ENCODE assay signal across 38 cellular contexts in the genomic region with DNA sequence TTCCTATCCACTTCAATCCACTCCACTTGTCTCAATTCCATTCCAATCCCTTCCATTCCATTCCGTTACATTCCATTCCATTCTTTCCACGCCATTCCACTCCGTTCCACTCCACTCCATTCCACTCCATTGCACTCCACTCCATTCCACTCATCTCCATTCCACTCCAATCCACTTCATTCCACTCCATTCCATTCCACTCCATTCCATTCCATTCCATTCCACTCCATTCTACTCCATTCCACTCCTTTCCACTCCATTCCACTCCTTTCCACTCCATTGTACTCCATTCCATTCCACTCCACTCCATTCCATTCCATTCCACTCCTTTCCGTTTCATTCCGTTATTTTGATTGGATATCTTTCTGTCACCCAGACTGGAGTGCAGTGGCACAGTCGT.
"Had no signal": no experiment of that assay in that cellular context is flagged by ENCODE, and none has a peak within 500 bp of the region (broad histone marks: within the 10 kb centered on the region; RNA-seq: fewer than 3 reads in every experiment).

No MANE protein-coding gene starts in this region.

- H3K4me1 Mint-ChIP-seq: activated naive CD4-positive, alpha-beta T cell treated with anti-CD3 and anti-CD28 coated beads, Interleukin-2, amount 10 ng/mL, durations not matched to agents 7 days and 5 days; activated naive CD4-positive, alpha-beta T cell treated with anti-CD3 and anti-CD28 coated beads, Interleukin-2, amount 50 U/mL, for 24 hours; activated naive CD8-positive, alpha-beta T cell treated with anti-CD3 and anti-CD28 coated beads for 36 hours; activated naive CD8-positive, alpha-beta T cell treated with anti-CD3 and anti-CD28 coated beads, Interleukin-2, amount 10 ng/mL, durations not matched to agents 7 days and 5 days; activated naive CD8-positive, alpha-beta T cell treated with anti-CD3 and anti-CD28 coated beads, Interleukin-2, amount 50 U/mL, for 24 hours; brain; central memory CD8-positive, alpha-beta T cell had no signal

- H3K4me1 ChIP-seq: adrenal gland, ascending aorta, body of pancreas, breast epithelium had no signal

- H3K27ac Mint-ChIP-seq: activated naive CD4-positive, alpha-beta T cell treated with anti-CD3 and anti-CD28 coated beads for 36 hours; activated naive CD4-positive, alpha-beta T cell treated with anti-CD3 and anti-CD28 coated beads, Interleukin-2, amount 10 ng/mL, durations not matched to agents 7 days and 5 days; activated naive CD4-positive, alpha-beta T cell treated with anti-CD3 and anti-CD28 coated beads, Interleukin-2, amount 50 U/mL, for 24 hours; activated naive CD4-positive, alpha-beta T cell treated with anti-CD3 and anti-CD28 coated beads, Interleukin-2, amount 50 U/mL, for 72 hours; activated naive CD8-positive, alpha-beta T cell; activated naive CD8-positive, alpha-beta T cell treated with anti-CD3 and anti-CD28 coated beads for 36 hours; activated naive CD8-positive, alpha-beta T cell treated with anti-CD3 and anti-CD28 coated beads, Interleukin-2, amount 10 ng/mL, durations not matched to agents 7 days and 5 days; activated naive CD8-positive, alpha-beta T cell treated with anti-CD3 and anti-CD28 coated beads, Interleukin-2, amount 50 U/mL, for 24 hours; activated T-cell treated with anti-CD3 and anti-CD28 coated beads, Interleukin-2, amount 50 U/mL, for 24 hours; activated T-cell treated with anti-CD3 and anti-CD28 coated beads, Interleukin-2, amount 50 U/mL, for 72 hours; activated T-helper 1 cell treated with anti-CD3 and anti-CD28 coated beads, Interleukin-12 subunit alpha, Interleukin-12 subunit beta, Interleukin-2, Interleukin-4 antibody, amounts not matched to agents 30 ng/mL and 10 ng/mL and 1 ng/mL, durations not matched to agents 14 hours and 24 hours and 36 hours; activated T-helper 17 cell treated with anti-CD3 and anti-CD28 coated beads, Interleukin-2, amount 50 U/mL, for 72 hours; activated T-helper 2 cell treated with anti-CD3 and anti-CD28 coated beads, Interferon-gamma antibody, Interleukin-2, Interleukin-4, amounts not matched to agents 10 μg/mL and 5 μg/mL and 100 μg/mL, durations not matched to agents 14 hours and 24 hours and 36 hours; brain had no signal

- DNase-seq: activated effector memory CD4-positive, alpha-beta T cell treated with anti-CD3 and anti-CD28 coated beads, Interleukin-2, amount 50 U/mL, for 16 hours; activated effector memory CD4-positive, alpha-beta T cell treated with Interleukin-2 at 50 U/mL for 16 hours; activated gamma-delta T cell; activated gamma-delta T cell treated with Interleukin-2 at 50 U/mL for 16 hours; activated naive CD4-positive, alpha-beta T cell; activated naive CD4-positive, alpha-beta T cell treated with anti-CD3 and anti-CD28 coated beads for 36 hours; activated naive CD4-positive, alpha-beta T cell treated with anti-CD3 and anti-CD28 coated beads, Interleukin-2, amount 10 ng/mL, durations not matched to agents 7 days and 5 days; activated naive CD4-positive, alpha-beta T cell treated with anti-CD3 and anti-CD28 coated beads, Interleukin-2, amount 50 U/mL, for 16 hours; activated naive CD4-positive, alpha-beta T cell treated with Interleukin-2 at 50 U/mL for 16 hours; activated naive CD8-positive, alpha-beta T cell treated with anti-CD3 and anti-CD28 coated beads for 36 hours; activated naive CD8-positive, alpha-beta T cell treated with anti-CD3 and anti-CD28 coated beads, Interleukin-2, amount 10 ng/mL, durations not matched to agents 7 days and 5 days; activated naive CD8-positive, alpha-beta T cell treated with anti-CD3 and anti-CD28 coated beads, Interleukin-2, amount 50 U/mL, for 24 hours; activated T-cell treated with anti-CD3 and anti-CD28 coated beads, Interleukin-2, amount 50 U/mL, for 1 hour; activated T-cell treated with anti-CD3 and anti-CD28 coated beads, Interleukin-2, amount 50 U/mL, for 24 hours; activated T-cell treated with anti-CD3 and anti-CD28 coated beads, Interleukin-2, amount 50 U/mL, for 4 hours; activated T-cell treated with anti-CD3 and anti-CD28 coated beads, Interleukin-2, amount 50 U/mL, for 48 hours; activated T-cell treated with anti-CD3 and anti-CD28 coated beads, Interleukin-2, amount 50 U/mL, for 72 hours; adrenal gland; amniotic stem cell; amygdala; anterior cingulate cortex; aorta; body of pancreas; brain microvascular endothelial cell; caudate nucleus; central memory CD4-positive, alpha-beta T cell; cerebellar nuclear complex had no signal

- H3K27ac ChIP-seq: adrenal gland, ascending aorta, body of pancreas, brain microvascular endothelial cell, breast epithelium, cardiac muscle cell had no signal

- H3K4me3 Mint-ChIP-seq: activated naive CD4-positive, alpha-beta T cell treated with anti-CD3 and anti-CD28 coated beads for 36 hours; activated naive CD4-positive, alpha-beta T cell treated with anti-CD3 and anti-CD28 coated beads, Interleukin-2, amount 10 ng/mL, durations not matched to agents 7 days and 5 days; activated naive CD4-positive, alpha-beta T cell treated with anti-CD3 and anti-CD28 coated beads, Interleukin-2, amount 50 U/mL, for 24 hours; activated naive CD8-positive, alpha-beta T cell; activated naive CD8-positive, alpha-beta T cell treated with anti-CD3 and anti-CD28 coated beads for 36 hours; activated naive CD8-positive, alpha-beta T cell treated with anti-CD3 and anti-CD28 coated beads, Interleukin-2, amount 10 ng/mL, durations not matched to agents 7 days and 5 days; activated naive CD8-positive, alpha-beta T cell treated with anti-CD3 and anti-CD28 coated beads, Interleukin-2, amount 50 U/mL, for 24 hours; activated T-cell treated with anti-CD3 and anti-CD28 coated beads, Interleukin-2, amount 50 U/mL, for 24 hours; activated T-cell treated with anti-CD3 and anti-CD28 coated beads, Interleukin-2, amount 50 U/mL, for 4 hours; activated T-cell treated with anti-CD3 and anti-CD28 coated beads, Interleukin-2, amount 50 U/mL, for 72 hours; activated T-helper 1 cell treated with anti-CD3 and anti-CD28 coated beads, Interleukin-12 subunit alpha, Interleukin-12 subunit beta, Interleukin-2, Interleukin-4 antibody, amounts not matched to agents 30 ng/mL and 10 ng/mL and 1 ng/mL, durations not matched to agents 14 hours and 24 hours and 36 hours; activated T-helper 17 cell treated with anti-CD3 and anti-CD28 coated beads, Interleukin-2, amount 50 U/mL, for 72 hours; brain; central memory CD8-positive, alpha-beta T cell had no signal

- H3K27me3 ChIP-seq: adrenal gland, ascending aorta, body of pancreas, brain microvascular endothelial cell, breast epithelium, cardiac muscle cell had no signal

- H3K9me3 ChIP-seq: adrenal gland, ascending aorta, breast epithelium had no signal

- H3K36me3 ChIP-seq: adrenal gland, ascending aorta, brain microvascular endothelial cell, breast epithelium, cardiac muscle cell had no signal

- H3K27me3 Mint-ChIP-seq: activated naive CD4-positive, alpha-beta T cell treated with anti-CD3 and anti-CD28 coated beads, Interleukin-2, amount 10 ng/mL, durations not matched to agents 7 days and 5 days; activated naive CD4-positive, alpha-beta T cell treated with anti-CD3 and anti-CD28 coated beads, Interleukin-2, amount 50 U/mL, for 24 hours; activated naive CD8-positive, alpha-beta T cell; activated naive CD8-positive, alpha-beta T cell treated with anti-CD3 and anti-CD28 coated beads for 36 hours; activated naive CD8-positive, alpha-beta T cell treated with anti-CD3 and anti-CD28 coated beads, Interleukin-2, amount 10 ng/mL, durations not matched to agents 7 days and 5 days; activated naive CD8-positive, alpha-beta T cell treated with anti-CD3 and anti-CD28 coated beads, Interleukin-2, amount 50 U/mL, for 24 hours; activated T-cell treated with anti-CD3 and anti-CD28 coated beads, Interleukin-2, amount 50 U/mL, for 24 hours; activated T-helper 17 cell treated with anti-CD3 and anti-CD28 coated beads, Interleukin-2, amount 50 U/mL, for 72 hours; brain; central memory CD8-positive, alpha-beta T cell had no signal

- H3K36me3 Mint-ChIP-seq: brain had no signal

- H3K4me3 ChIP-seq: adrenal gland, ascending aorta, body of pancreas, breast epithelium, cardiac muscle cell had no signal

- ATAC-seq: activated naive CD4-positive, alpha-beta T cell treated with anti-CD3 and anti-CD28 coated beads, Interleukin-2, amount 50 U/mL, for 72 hours; activated naive CD8-positive, alpha-beta T cell treated with anti-CD3 and anti-CD28 coated beads, Interleukin-2, amount 50 U/mL, for 24 hours; activated T-cell treated with anti-CD3 and anti-CD28 coated beads, Interleukin-2, amount 50 U/mL, for 4 hours; activated T-cell treated with anti-CD3 and anti-CD28 coated beads, Interleukin-2, amount 50 U/mL, for 72 hours; activated T-helper 17 cell treated with anti-CD3 and anti-CD28 coated beads, Interleukin-2, amount 50 U/mL, for 72 hours; body of pancreas had no signal
